1 cellular context compared by ENCODE assay signal in the genomic region with DNA sequence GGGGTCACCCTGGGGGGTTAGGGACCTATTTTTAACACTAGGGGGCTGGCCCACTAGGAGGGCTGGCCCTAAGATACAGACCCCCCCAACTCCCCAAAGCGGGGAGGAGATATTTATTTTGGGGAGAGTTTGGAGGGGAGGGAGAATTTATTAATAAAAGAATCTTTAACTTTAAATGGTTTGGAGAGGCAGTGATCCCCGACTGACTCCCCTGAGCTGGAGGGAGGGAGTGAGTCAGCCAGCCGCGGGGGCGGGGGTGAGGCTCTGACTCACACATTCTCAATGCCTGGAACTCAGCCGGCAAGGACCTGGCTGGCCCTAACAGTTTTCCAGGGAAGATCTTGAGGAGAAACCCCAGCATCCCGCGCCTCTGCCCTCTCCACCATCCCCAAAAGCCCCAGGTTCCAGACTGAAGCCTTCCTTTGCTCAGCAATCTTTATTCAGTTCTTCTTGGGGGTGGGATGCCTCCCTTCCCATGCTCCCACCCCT.
TF ChIP-seq lines count a peak whose summit lies in the region.

No MANE protein-coding gene starts in this region.

TF ChIP-seq in HepG2, 621 proteins besides CTCF, POLR2A, EP300 and RAD21:
- TF ChIP-seq FOSL1 (CRISPR knock-in tag; IDR thresholded peaks at IDR 0.05; ENCODE audit: borderline replicate concordance): peak; percentile 91
- TF ChIP-seq JUNB (CRISPR knock-in tag; IDR thresholded peaks at IDR 0.05; ENCODE audit: borderline replicate concordance): peak; percentile 68; the same call in 1 of the 2 replicates
- TF ChIP-seq JUN (CRISPR knock-in tag; IDR thresholded peaks at IDR 0.05): peak; percentile 62; the same call in 1 of the 2 replicates
- TF ChIP-seq FOSL2 (CRISPR knock-in tag; IDR thresholded peaks at IDR 0.05): peak; percentile 98
- no peak for TF ChIP-seq ATF7 (IDR thresholded peaks at IDR 0.05)
- peak; percentile 19; the same call in 1 of the 2 replicates for TF ChIP-seq ATF7 (CRISPR knock-in tag; IDR thresholded peaks at IDR 0.05)
- TF ChIP-seq SOX13 (IDR thresholded peaks at IDR 0.05): no peak
- TF ChIP-seq SOX13 (CRISPR knock-in tag; conservative IDR thresholded peaks at IDR 0.05 in 1 of 2, IDR thresholded peaks at IDR 0.05 in 1 of 2): no peak
- TF ChIP-seq ZNF281 (CRISPR knock-in tag; IDR thresholded peaks at IDR 0.05; ENCODE audit: borderline replicate concordance): peak; percentile 30; the same call in 1 of the 2 replicates
- TF ChIP-seq, protein P1, sequence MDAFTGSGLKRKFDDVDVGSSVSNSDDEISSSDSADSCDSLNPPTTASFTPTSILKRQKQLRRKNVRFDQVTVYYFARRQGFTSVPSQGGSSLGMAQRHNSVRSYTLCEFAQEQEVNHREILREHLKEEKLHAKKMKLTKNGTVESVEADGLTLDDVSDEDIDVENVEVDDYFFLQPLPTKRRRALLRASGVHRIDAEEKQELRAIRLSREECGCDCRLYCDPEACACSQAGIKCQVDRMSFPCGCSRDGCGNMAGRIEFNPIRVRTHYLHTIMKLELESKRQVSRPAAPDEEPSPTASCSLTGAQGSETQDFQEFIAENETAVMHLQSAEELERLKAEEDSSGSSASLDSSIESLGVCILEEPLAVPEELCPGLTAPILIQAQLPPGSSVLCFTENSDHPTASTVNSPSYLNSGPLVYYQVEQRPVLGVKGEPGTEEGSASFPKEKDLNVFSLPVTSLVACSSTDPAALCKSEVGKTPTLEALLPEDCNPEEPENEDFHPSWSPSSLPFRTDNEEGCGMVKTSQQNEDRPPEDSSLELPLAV (CRISPR knock-in tag; conservative IDR thresholded peaks at IDR 0.05; ENCODE audit: low read depth): no peak
- 0 out of 2 replicates have a peak, but pooled peaks have one; percentile 22 for TF ChIP-seq ZC3H4 (CRISPR knock-in tag; IDR thresholded peaks at IDR 0.05; ENCODE audit: borderline replicate concordance)
- TF ChIP-seq POLR2G (IDR thresholded peaks at IDR 0.05; ENCODE audit: low read depth, low read length): peak; percentile 48
- no peak for TF ChIP-seq RORA (CRISPR knock-in tag; IDR thresholded peaks at IDR 0.05)
- TF ChIP-seq CENPX (CRISPR knock-in tag; IDR thresholded peaks at IDR 0.05): no peak
- peak in 1 of 2 experiments; percentile 40; a peak in 1 of 4 replicates for TF ChIP-seq NR2F1 (CRISPR knock-in tag; IDR thresholded peaks at IDR 0.05)
- TF ChIP-seq, protein P2, sequence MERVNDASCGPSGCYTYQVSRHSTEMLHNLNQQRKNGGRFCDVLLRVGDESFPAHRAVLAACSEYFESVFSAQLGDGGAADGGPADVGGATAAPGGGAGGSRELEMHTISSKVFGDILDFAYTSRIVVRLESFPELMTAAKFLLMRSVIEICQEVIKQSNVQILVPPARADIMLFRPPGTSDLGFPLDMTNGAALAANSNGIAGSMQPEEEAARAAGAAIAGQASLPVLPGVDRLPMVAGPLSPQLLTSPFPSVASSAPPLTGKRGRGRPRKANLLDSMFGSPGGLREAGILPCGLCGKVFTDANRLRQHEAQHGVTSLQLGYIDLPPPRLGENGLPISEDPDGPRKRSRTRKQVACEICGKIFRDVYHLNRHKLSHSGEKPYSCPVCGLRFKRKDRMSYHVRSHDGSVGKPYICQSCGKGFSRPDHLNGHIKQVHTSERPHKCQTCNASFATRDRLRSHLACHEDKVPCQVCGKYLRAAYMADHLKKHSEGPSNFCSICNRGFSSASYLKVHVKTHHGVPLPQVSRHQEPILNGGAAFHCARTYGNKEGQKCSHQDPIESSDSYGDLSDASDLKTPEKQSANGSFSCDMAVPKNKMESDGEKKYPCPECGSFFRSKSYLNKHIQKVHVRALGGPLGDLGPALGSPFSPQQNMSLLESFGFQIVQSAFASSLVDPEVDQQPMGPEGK (CRISPR knock-in tag; IDR thresholded peaks at IDR 0.05): peak; percentile 86
- peak; percentile 16; the same call in 1 of the 2 replicates for TF ChIP-seq GATAD2A (CRISPR knock-in tag; IDR thresholded peaks at IDR 0.05)
- TF ChIP-seq ARID5B (CRISPR knock-in tag; IDR thresholded peaks at IDR 0.05): peak; percentile 13; the same call in 1 of the 2 replicates
- TF ChIP-seq RBFOX2 (IDR thresholded peaks at IDR 0.05; ENCODE audit: low read depth, low read length): 0 out of 2 replicates have a peak, but pooled peaks have one; percentile 26
- TF ChIP-seq TEAD3 (CRISPR knock-in tag; optimal IDR thresholded peaks at IDR 0.05; ENCODE audit: borderline replicate concordance): peak; percentile 89
- TF ChIP-seq ATF3 (CRISPR knock-in tag; IDR thresholded peaks at IDR 0.05): peak; percentile 94
- no peak for TF ChIP-seq ZNF275 (CRISPR knock-in tag; IDR thresholded peaks at IDR 0.05; ENCODE audit: borderline replicate concordance)
- peak; percentile 92 for TF ChIP-seq JUND (CRISPR knock-in tag; IDR thresholded peaks at IDR 0.05)
- TF ChIP-seq, protein P3, sequence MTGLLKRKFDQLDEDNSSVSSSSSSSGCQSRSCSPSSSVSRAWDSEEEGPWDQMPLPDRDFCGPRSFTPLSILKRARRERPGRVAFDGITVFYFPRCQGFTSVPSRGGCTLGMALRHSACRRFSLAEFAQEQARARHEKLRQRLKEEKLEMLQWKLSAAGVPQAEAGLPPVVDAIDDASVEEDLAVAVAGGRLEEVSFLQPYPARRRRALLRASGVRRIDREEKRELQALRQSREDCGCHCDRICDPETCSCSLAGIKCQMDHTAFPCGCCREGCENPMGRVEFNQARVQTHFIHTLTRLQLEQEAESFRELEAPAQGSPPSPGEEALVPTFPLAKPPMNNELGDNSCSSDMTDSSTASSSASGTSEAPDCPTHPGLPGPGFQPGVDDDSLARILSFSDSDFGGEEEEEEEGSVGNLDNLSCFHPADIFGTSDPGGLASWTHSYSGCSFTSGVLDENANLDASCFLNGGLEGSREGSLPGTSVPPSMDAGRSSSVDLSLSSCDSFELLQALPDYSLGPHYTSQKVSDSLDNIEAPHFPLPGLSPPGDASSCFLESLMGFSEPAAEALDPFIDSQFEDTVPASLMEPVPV (CRISPR knock-in tag; IDR thresholded peaks at IDR 0.05): no peak
- TF ChIP-seq SKI (IDR thresholded peaks at IDR 0.05; ENCODE audit: partially characterized antibody): peak; percentile 10
- peak; percentile 88 for TF ChIP-seq MAZ (IDR thresholded peaks at IDR 0.05; ENCODE audit: borderline replicate concordance, low read depth, low read length)
- no peak for TF ChIP-seq MAZ (CRISPR knock-in tag; IDR thresholded peaks at IDR 0.05; ENCODE audit: low read depth)
- no peak for TF ChIP-seq CHCHD3 (CRISPR knock-in tag; IDR thresholded peaks at IDR 0.05)
- TF ChIP-seq FOXK1 (CRISPR knock-in tag; IDR thresholded peaks at IDR 0.05; ENCODE audit: borderline replicate concordance, low read depth): no peak
- no peak for TF ChIP-seq ZBTB38 (CRISPR knock-in tag; IDR thresholded peaks at IDR 0.05)
- peak; percentile 31 for TF ChIP-seq HNRNPK (IDR thresholded peaks at IDR 0.05; ENCODE audit: low read depth, low read length, poor library complexity, severe bottlenecking)
- TF ChIP-seq ZZZ3 (CRISPR knock-in tag; IDR thresholded peaks at IDR 0.05; ENCODE audit: borderline replicate concordance): 0 out of 2 replicates have a peak, but pooled peaks have one; percentile 33
- TF ChIP-seq NFIB (CRISPR knock-in tag; IDR thresholded peaks at IDR 0.05; ENCODE audit: borderline replicate concordance): no peak
- TF ChIP-seq SP5 (CRISPR knock-in tag; IDR thresholded peaks at IDR 0.05; ENCODE audit: borderline replicate concordance, low read depth): peak; percentile 40; the same call in 1 of the 2 replicates
- no peak for TF ChIP-seq MXD1 (CRISPR knock-in tag; IDR thresholded peaks at IDR 0.05)
- no peak for TF ChIP-seq LCORL (IDR thresholded peaks at IDR 0.05)
- TF ChIP-seq LCORL (CRISPR knock-in tag; IDR thresholded peaks at IDR 0.05): peak; percentile 28; the same call in 1 of the 2 replicates
- peak; percentile 19 for TF ChIP-seq XRCC5 (optimal IDR thresholded peaks at IDR 0.05; ENCODE audit: low read length)
- 0 out of 2 replicates have a peak, but pooled peaks have one; percentile 39 for TF ChIP-seq THAP11 (CRISPR knock-in tag; IDR thresholded peaks at IDR 0.05)
- TF ChIP-seq SP140L (CRISPR knock-in tag; IDR thresholded peaks at IDR 0.05; ENCODE audit: borderline replicate concordance): no peak
- no peak for TF ChIP-seq GPBP1L1 (CRISPR knock-in tag; IDR thresholded peaks at IDR 0.05)
- TF ChIP-seq SAP130 (CRISPR knock-in tag; IDR thresholded peaks at IDR 0.05; ENCODE audit: low read depth): peak; percentile 55
- TF ChIP-seq FOXA3 (CRISPR knock-in tag; IDR thresholded peaks at IDR 0.05): no peak
